In genomic region chr7:24778543-24779282, GRCh38 we compare ENCODE assay signal across 8 cellular contexts. TPM values are rescaled to one million over a fixed set of nuclear protein-coding genes. Genes with fewer than 3 reads are reported as not detected.
DNase-seq lines count a peak whose midpoint lies in the region; ATAC-seq and TF ChIP-seq lines count a peak whose summit lies in the region.

No MANE protein-coding gene starts in this region.

- H3K9me3 Mint-ChIP-seq in dendritic cell treated with granulocyte-macrophage colony-stimulating factor and Interleukin-4, amounts not matched to agents 40 ng/mL and 50 ng/mL, for 4 days, result peaks cover 5% of the 10 kb centered on the region

- H3F3A ChIP-seq in smooth muscle cell (ENCODE audit: low read depth), result no peaks in the 10 kb centered on the region

- no peak overlapping the region for H2AFZ ChIP-seq in ACC112 (ENCODE audit: low read length, unreplicated experiment)
- no peak overlapping the region for H2AFZ ChIP-seq in smooth muscle cell (ENCODE audit: low read depth)

- H3K36me3 ChIP-seq in ACC112 (ENCODE audit: insufficient read depth, low read length) (no peaks in the 10 kb centered on the region), smooth muscle cell (ENCODE audit: low read depth) (no peaks in the 10 kb centered on the region)

- no peaks in the 10 kb centered on the region for H3K9me3 ChIP-seq in smooth muscle cell (replicated peaks; ENCODE audit: low read depth)

- H3K79me2 ChIP-seq in ACC112 (ENCODE audit: control insufficient read depth, insufficient read depth, low read length, unreplicated experiment) (no peaks in the 10 kb centered on the region), smooth muscle cell (ENCODE audit: low read depth) (no peaks in the 10 kb centered on the region)

- no peaks in the 10 kb centered on the region for H3K27me3 ChIP-seq in ACC112 (ENCODE audit: insufficient read depth, low read length)
- H3K27me3 ChIP-seq in smooth muscle cell (ENCODE audit: low read depth), result no peaks in the 10 kb centered on the region

- H4K20me1 ChIP-seq in smooth muscle cell (ENCODE audit: low read depth), result no peaks in the 10 kb centered on the region

- H3K27ac ChIP-seq in ACC112 (ENCODE audit: low read depth, low read length), result peak overlapping the region; percentile 61
- peak overlapping the region; percentile 2 for H3K27ac ChIP-seq in smooth muscle cell (ENCODE audit: low read depth)

- no peaks in the 10 kb centered on the region for H3K27me3 Mint-ChIP-seq in dendritic cell treated with granulocyte-macrophage colony-stimulating factor and Interleukin-4, amounts not matched to agents 40 ng/mL and 50 ng/mL, for 4 days

- H3K36me3 Mint-ChIP-seq in dendritic cell treated with granulocyte-macrophage colony-stimulating factor and Interleukin-4, amounts not matched to agents 40 ng/mL and 50 ng/mL, for 4 days (ENCODE audit: low read depth), result peaks cover 10% of the 10 kb centered on the region

- TF ChIP-seq CTCF in smooth muscle cell (IDR thresholded peaks at IDR 0.05; ENCODE audit: borderline replicate concordance, insufficient read depth, poor library complexity, severe bottlenecking), result no peak

- peaks cover 48% of the 10 kb centered on the region for H3K4me1 Mint-ChIP-seq in dendritic cell treated with granulocyte-macrophage colony-stimulating factor and Interleukin-4, amounts not matched to agents 40 ng/mL and 50 ng/mL, for 4 days (ENCODE audit: low read depth)

- intact Hi-C loops in dendritic cell treated with granulocyte-macrophage colony-stimulating factor and Interleukin-4, amounts not matched to agents 40 ng/mL and 50 ng/mL, for 4 days (cut with micrococcal nuclease), result no loop called here

- no peak overlapping the region for H3K4me3 ChIP-seq in ACC112 (ENCODE audit: low read depth, low read length)
- no peak overlapping the region for H3K4me3 ChIP-seq in smooth muscle cell

- peak overlapping the region; percentile 29 for H3K27ac Mint-ChIP-seq in dendritic cell treated with granulocyte-macrophage colony-stimulating factor and Interleukin-4, amounts not matched to agents 40 ng/mL and 50 ng/mL, for 4 days

- H3K9ac ChIP-seq in smooth muscle cell (ENCODE audit: low read depth), result no peak overlapping the region

- peak; percentile 57 for ATAC-seq in GM19043 (IDR thresholded peaks at IDR 0.05; ENCODE audit: low read depth, unreplicated experiment)
- ATAC-seq in GM18873 (IDR thresholded peaks at IDR 0.05; ENCODE audit: low FRiP score, unreplicated experiment), result no peak

- H3K4me2 ChIP-seq in smooth muscle cell, result peak overlapping the region; percentile 2

- no peak overlapping the region for H3K4me3 Mint-ChIP-seq in dendritic cell treated with granulocyte-macrophage colony-stimulating factor and Interleukin-4, amounts not matched to agents 40 ng/mL and 50 ng/mL, for 4 days

- H3K4me1 ChIP-seq in ACC112 (ENCODE audit: control insufficient read depth, insufficient read depth, low read length, unreplicated experiment), result peaks cover 12% of the 10 kb centered on the region
- H3K4me1 ChIP-seq in smooth muscle cell (ENCODE audit: low read depth), result no peaks in the 10 kb centered on the region

- peak; percentile 93 to 97 for DNase-seq in Kasumi-1 (lab: John Stamatoyannopoulos, UW)
- no peak for DNase-seq in smooth muscle cell (lab: John Stamatoyannopoulos, UW; ENCODE audit: unreplicated experiment)
- no peak for DNase-seq in HuH-7.5 (ENCODE audit: low spot score)
- DNase-seq in DMS153 treated with DMSO at 0.1 percent for 48 hours (lab: John Stamatoyannopoulos, UW; ENCODE audit: unreplicated experiment), result no peak

- WGBS in smooth muscle cell (ENCODE audit: low lambda C conversion rate), result 71% methylated on average over 9 of the region's 9 CpGs

RNA-seq across cellular contexts. Expression of gene GSDME, which starts 21.4 kb away (rescaled TPM):
- 17.1 and 19.6 TPM in 2 replicates for total RNA-seq in smooth muscle cell
- 14.8 and 26.3 TPM in 2 replicates for polyA plus RNA-seq in smooth muscle cell

Comparison
In these comparisons a context has a peak if more than half of its experiments do, and no peak if none do; other contexts are left out.
1. DNase-seq: peak in Kasumi-1 (2 of 2); none in smooth muscle cell (single experiment), HuH-7.5 (single experiment) and DMS153 treated with DMSO at 0.1 percent for 48 hours (single experiment).